Comparison of ENCODE assay signal across 14 cellular contexts in the genomic region with DNA sequence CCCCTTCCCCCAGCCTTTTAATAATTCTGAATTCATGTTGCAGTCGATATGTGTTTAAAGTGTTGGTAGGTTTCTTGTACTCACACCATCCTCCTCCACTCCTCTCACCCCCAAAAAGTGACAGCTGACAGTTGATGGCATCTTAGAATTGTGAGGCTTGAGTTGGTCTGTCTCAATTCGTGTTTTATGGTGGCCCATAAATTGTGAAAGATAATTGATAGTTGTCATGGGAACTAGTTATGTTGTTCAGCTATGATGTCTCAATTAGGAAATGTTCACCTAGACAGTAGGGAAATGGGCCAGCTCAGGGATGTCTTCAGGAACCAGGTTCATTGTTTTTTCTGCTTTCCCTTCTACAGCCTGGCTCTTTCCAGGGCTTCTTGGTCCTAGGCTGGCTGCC. TPM values are rescaled to one million over a fixed set of nuclear protein-coding genes. Genes with fewer than 3 reads are reported as not detected.
DNase-seq lines count a peak whose midpoint lies in the region; ATAC-seq, FAIRE-seq and TF ChIP-seq lines count a peak whose summit lies in the region.
"Had no signal": no experiment of that assay in that cellular context is flagged by ENCODE, and none has a peak within 500 bp of the region (broad histone marks: within the 10 kb centered on the region; RNA-seq: fewer than 3 reads in every experiment).

No MANE protein-coding gene starts in this region.

- H3K27ac Mint-ChIP-seq in nephron progenitor cell (peak overlapping the region; percentile 24), WTC11 (no peak overlapping the region)
- H3K27ac Mint-ChIP-seq: CD8-positive, alpha-beta memory T cell had no signal

- no peaks in the 10 kb centered on the region; the same call in 1 of the 2 replicates for H4K20me1 ChIP-seq in K562 (replicated peaks; ENCODE audit: control insufficient read depth, insufficient read depth, low read length)

- FAIRE-seq in K562 (lab: Jason Lieb, UNC): no peak
- FAIRE-seq: GM18507, H54 had no signal

- WGBS in K562 (ENCODE audit: insufficient coverage, low coverage, missing lambda C conversion rate): 10% methylated on average over 2 of the region's 2 CpGs

- no peak overlapping the region for H2AFZ ChIP-seq in K562 (ENCODE audit: low read depth, low read length)
- H2AFZ ChIP-seq: GM23248 had no signal

- peaks cover 2% of the 10 kb centered on the region; the same call in 1 of the 3 replicates for H3K36me3 ChIP-seq in K562 (ENCODE audit: control insufficient read depth, insufficient read depth, low read length)

- H3K4me2 ChIP-seq in K562 (ENCODE audit: insufficient read depth, low read length): peak overlapping the region; percentile 36; the same call in 1 of the 2 replicates

- no peak for ATAC-seq in K562
- ATAC-seq in WTC11: no peak
- ATAC-seq in GM18867 (IDR thresholded peaks at IDR 0.05; ENCODE audit: unreplicated experiment): no peak

- no peak overlapping the region for H3K4me3 ChIP-seq in K562
- H3K4me3 ChIP-seq: GM23248 had no signal

- H3K9ac ChIP-seq in K562 (ENCODE audit: insufficient read depth in 1 of 2, low read depth in 2 of 2, low read length in 2 of 2): no peak overlapping the region
- H3K9ac ChIP-seq: GM23248 had no signal

- TF ChIP-seq CTCF in K562 (IDR thresholded peaks at IDR 0.05 in 2 of 3, conservative IDR thresholded peaks at IDR 0.05 in 1 of 3; ENCODE audit: insufficient read depth in 2 of 3, low read depth in 1 of 3, low read length in 3 of 3): no peak
- TF ChIP-seq CTCF in nephron progenitor cell (IDR thresholded peaks at IDR 0.05): no peak
- TF ChIP-seq CTCF in WTC11 (IDR thresholded peaks at IDR 0.05): no peak
- no peak for TF ChIP-seq CTCF in RWPE1 (conservative IDR thresholded peaks at IDR 0.05; ENCODE audit: low read depth)

- no peak for TF ChIP-seq EP300 in K562 (IDR thresholded peaks at IDR 0.05; ENCODE audit: low read length)

- CTCF ChIA-PET in K562 (lab: Yijun Ruan, JAX; ENCODE audit: low intra/inter-chr PET ratio): no interaction called here
- CTCF ChIA-PET in WTC11 (lab: Charles Lee): interaction anchor here (1.0 to 3.6 kb wide), 3 partner anchors 12 to 80 kb away, joined by 3 to 17 read pairs (median 3); no protein-coding TSS in a partner anchor
- CTCF ChIA-PET in RWPE1 (lab: Yijun Ruan, JAX): interaction anchor here (0.7 kb wide), 1 partner anchor 1341 kb away, joined by 3 read pairs; no protein-coding TSS in a partner anchor

- in situ Hi-C loops in K562 (cut with MboI): no loop called here

- H3K36me3 Mint-ChIP-seq in nephron progenitor cell (ENCODE audit: low read depth) (peaks cover 13% of the 10 kb centered on the region), WTC11 (peaks cover 8% of the 10 kb centered on the region)

- H3K9me3 ChIP-seq in K562 (replicated peaks; ENCODE audit: control insufficient read depth, insufficient read depth, low read depth, low read length): no peaks in the 10 kb centered on the region
- H3K9me3 ChIP-seq: Caco-2 had no signal

- H3K4me1 Mint-ChIP-seq in nephron progenitor cell: peaks cover 55% of the 10 kb centered on the region
- peaks cover 40% of the 10 kb centered on the region for H3K4me1 Mint-ChIP-seq in WTC11

- H3K27me3 Mint-ChIP-seq in nephron progenitor cell (ENCODE audit: low read depth, poor library complexity) (no peaks in the 10 kb centered on the region), WTC11 (ENCODE audit: low read depth) (no peaks in the 10 kb centered on the region)

- intact Hi-C loops in K562 (cut with micrococcal nuclease): no loop called here

- BruUV-seq in K562 (replicated peaks; lab: Mats Ljungman, UMichigan): no TSS peak

- no peak for TF ChIP-seq POLR2A in K562 (conservative IDR thresholded peaks at IDR 0.05)

- TF ChIP-seq RAD21 in K562 (CRISPR knock-in tag; conservative IDR thresholded peaks at IDR 0.05 in 1 of 2, IDR thresholded peaks at IDR 0.05 in 1 of 2): no peak

- H3K79me2 ChIP-seq in K562 (ENCODE audit: control insufficient read depth, insufficient read depth, low read length): peaks cover 51% of the 10 kb centered on the region

- no peak overlapping the region for H3K27ac ChIP-seq in K562 (ENCODE audit: extremely low read depth, low read depth, low read length)
- H3K27ac ChIP-seq in RWPE1: no peak overlapping the region
- H3K27ac ChIP-seq: 22Rv1, GM23248 had no signal

- H3K27me3 ChIP-seq in K562 (ENCODE audit: control insufficient read depth in 2 of 2, insufficient read depth in 2 of 2, low read length in 2 of 2): no peaks in the 10 kb centered on the region

- peaks cover 5 to 41% of the 10 kb centered on the region in 2 experiments; a peak in 4 of 5 replicates for H3K4me1 ChIP-seq in K562 (replicated peaks in 1 of 2; ENCODE audit: control insufficient read depth in 2 of 2, insufficient read depth in 2 of 2, low read length in 2 of 2)

- peak; percentile 13 for DNase-seq in NCI-H748 (lab: John Stamatoyannopoulos, UW; ENCODE audit: unreplicated experiment)
- no peak for DNase-seq in NCI-H748 treated with DMSO at 0.1 percent for 48 hours (lab: John Stamatoyannopoulos, UW)
- no peak for DNase-seq in K562 (ENCODE audit: extremely low read depth in 1 of 4, low spot score in 3 of 4)
- DNase-seq in nephron progenitor cell: no peak
- no peak for DNase-seq in WTC11 (ENCODE audit: low spot score)
- DNase-seq in RWPE1 (ENCODE audit: low spot score): no peak
- DNase-seq in NCI-H1694 (lab: John Stamatoyannopoulos, UW): no peak
- DNase-seq: Caco-2; CD8-positive, alpha-beta memory T cell; GM23248 had no signal

- POLR2A ChIA-PET in K562 (lab: Yijun Ruan, JAX): interaction anchor here (1.1 kb wide), 1 partner anchor 11 kb away, joined by 5 read pairs; no protein-coding TSS in a partner anchor
- POLR2A ChIA-PET in WTC11 (lab: Charles Lee): no interaction called here
- POLR2A ChIA-PET in RWPE1 (lab: Yijun Ruan, JAX; ENCODE audit: low non-redundant PET): no interaction called here

- H3K9me3 Mint-ChIP-seq in nephron progenitor cell: peaks cover 4% of the 10 kb centered on the region
- no peaks in the 10 kb centered on the region for H3K9me3 Mint-ChIP-seq in WTC11
- H3K9me3 Mint-ChIP-seq: CD8-positive, alpha-beta memory T cell had no signal

- H3K9me1 ChIP-seq in K562 (ENCODE audit: control insufficient read depth, insufficient read depth, low read length): no peaks in the 10 kb centered on the region

- H3K4me3 Mint-ChIP-seq in nephron progenitor cell (no peak overlapping the region), WTC11 (no peak overlapping the region)
- H3K4me3 Mint-ChIP-seq: CD8-positive, alpha-beta memory T cell had no signal

TF ChIP-seq in K562, 482 proteins besides CTCF, POLR2A, EP300 and RAD21 (continues in another document):
- peak; percentile 75 for TF ChIP-seq RFX1 (IDR thresholded peaks at IDR 0.05)
- no peak for TF ChIP-seq ZNF3 (CRISPR knock-in tag; IDR thresholded peaks at IDR 0.05)
- TF ChIP-seq, protein P1, sequence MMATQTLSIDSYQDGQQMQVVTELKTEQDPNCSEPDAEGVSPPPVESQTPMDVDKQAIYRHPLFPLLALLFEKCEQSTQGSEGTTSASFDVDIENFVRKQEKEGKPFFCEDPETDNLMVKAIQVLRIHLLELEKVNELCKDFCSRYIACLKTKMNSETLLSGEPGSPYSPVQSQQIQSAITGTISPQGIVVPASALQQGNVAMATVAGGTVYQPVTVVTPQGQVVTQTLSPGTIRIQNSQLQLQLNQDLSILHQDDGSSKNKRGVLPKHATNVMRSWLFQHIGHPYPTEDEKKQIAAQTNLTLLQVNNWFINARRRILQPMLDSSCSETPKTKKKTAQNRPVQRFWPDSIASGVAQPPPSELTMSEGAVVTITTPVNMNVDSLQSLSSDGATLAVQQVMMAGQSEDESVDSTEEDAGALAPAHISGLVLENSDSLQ (IDR thresholded peaks at IDR 0.05): peak; percentile 37; the same call in 1 of the 2 replicates
- no peak for TF ChIP-seq MTA1 (IDR thresholded peaks at IDR 0.05; ENCODE audit: borderline replicate concordance)

TF ChIP-seq in WTC11, 78 proteins besides CTCF, POLR2A, EP300 and RAD21 (continues in another document):
- TF ChIP-seq ZNF121 (CRISPR knock-in tag; IDR thresholded peaks at IDR 0.05) (no peak), KAT7 (CRISPR knock-in tag; IDR thresholded peaks at IDR 0.05; ENCODE audit: borderline replicate concordance) (no peak), NFYB (CRISPR knock-in tag; conservative IDR thresholded peaks at IDR 0.05; ENCODE audit: low read depth) (no peak), TCF7 (CRISPR knock-in tag; IDR thresholded peaks at IDR 0.05; ENCODE audit: low read depth) (no peak)
- TF ChIP-seq, protein P2, sequence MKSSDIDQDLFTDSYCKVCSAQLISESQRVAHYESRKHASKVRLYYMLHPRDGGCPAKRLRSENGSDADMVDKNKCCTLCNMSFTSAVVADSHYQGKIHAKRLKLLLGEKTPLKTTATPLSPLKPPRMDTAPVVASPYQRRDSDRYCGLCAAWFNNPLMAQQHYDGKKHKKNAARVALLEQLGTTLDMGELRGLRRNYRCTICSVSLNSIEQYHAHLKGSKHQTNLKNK (CRISPR knock-in tag; IDR thresholded peaks at IDR 0.05): no peak
- TF ChIP-seq, protein P3, sequence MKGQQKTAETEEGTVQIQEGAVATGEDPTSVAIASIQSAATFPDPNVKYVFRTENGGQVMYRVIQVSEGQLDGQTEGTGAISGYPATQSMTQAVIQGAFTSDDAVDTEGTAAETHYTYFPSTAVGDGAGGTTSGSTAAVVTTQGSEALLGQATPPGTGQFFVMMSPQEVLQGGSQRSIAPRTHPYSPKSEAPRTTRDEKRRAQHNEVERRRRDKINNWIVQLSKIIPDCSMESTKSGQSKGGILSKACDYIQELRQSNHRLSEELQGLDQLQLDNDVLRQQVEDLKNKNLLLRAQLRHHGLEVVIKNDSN (CRISPR knock-in tag; IDR thresholded peaks at IDR 0.05): no peak

RNA-seq across cellular contexts. Expression of a gene that starts 12.1 kb away (rescaled TPM):
- total RNA-seq in K562 (2011; cell fraction: chromatin; rRNA removed; ENCODE audit: low replicate concordance): 85.7 and 138 TPM in 2 replicates
- 40.2 and 48.4 TPM in 2 replicates for total RNA-seq in K562 (2011; cell fraction: nucleolus; rRNA removed)
- 71.6 and 95.8 TPM in 2 replicates for total RNA-seq in K562 (2011; cell fraction: nucleoplasm; rRNA removed)
- total RNA-seq in K562 (2014; rRNA removed) (17.3 and 21.3 TPM in 2 replicates), K562 (2014; rRNA removed; fragmentation: Illumina TruSeq; extraction: Trizol) (16.3 and 21.7 TPM in 2 replicates), K562 (2015; rRNA removed; fragmentation: Illumina TruSeq; extraction: Trizol) (14.4 and 16.5 TPM in 2 replicates), K562 (2021) (32.7 and 33.4 TPM in 2 replicates), WTC11 (2021) (60.9 to 88.0 TPM (median 69.3 TPM) in 3 replicates)
- polyA plus RNA-seq in K562 (2011; rRNA removed) (11.5 and 19.9 TPM in 2 replicates), K562 (2014; fragmentation: Illumina TruSeq; extraction: Trizol) (23.9 and 27.0 TPM in 2 replicates), K562 (2014; fragmentation: Nextera tagmentation; extraction: Ambion mirVana) (10 to 100 TPM in 1 of 2 experiments, 1 to 10 TPM in 1; 8.1 to 11.1 TPM), K562 (2014; rRNA removed) (22.5 and 25.2 TPM in 2 replicates)
- 10.1 and 20.6 TPM in 2 replicates for polyA plus RNA-seq in K562 (2011; cell fraction: cytosol; rRNA removed)
- 23.6 and 40.4 TPM in 2 replicates for polyA plus RNA-seq in K562 (2011; cell fraction: nucleus; rRNA removed)
- 17.9 and 22.9 TPM in 2 replicates for polyA plus RNA-seq in K562 (2012)
- polyA minus RNA-seq in K562 (2011; rRNA and poly(A)+ RNA removed): 31.3 and 33.1 TPM in 2 replicates
- 15.2 and 15.9 TPM in 2 replicates for polyA minus RNA-seq in K562 (2011; cell fraction: cytosol; rRNA and poly(A)+ RNA removed)
- 30.0 and 35.5 TPM in 2 replicates for polyA minus RNA-seq in K562 (2011; cell fraction: nucleus; rRNA and poly(A)+ RNA removed)
